ENCODE assay signal across 8 cellular contexts in genomic region chr18:10006261-10006903, GRCh38.
DNase-seq lines count a peak whose midpoint lies in the region; ATAC-seq and TF ChIP-seq lines count a peak whose summit lies in the region.

No MANE protein-coding gene starts in this region.

- no peak overlapping the region for H2AFZ ChIP-seq in parathyroid adenoma

- no peaks in the 10 kb centered on the region for H3K79me2 ChIP-seq in parathyroid adenoma

- no peak overlapping the region for H3K4me2 ChIP-seq in parathyroid adenoma (ENCODE audit: low read length)

- H3K36me3 ChIP-seq in parathyroid adenoma (ENCODE audit: control insufficient read depth, insufficient read depth, low read length), result no peaks in the 10 kb centered on the region

- no peak overlapping the region for H3K4me3 ChIP-seq in parathyroid adenoma (ENCODE audit: low read depth, low read length)

- TF ChIP-seq CTCF in parathyroid adenoma (IDR thresholded peaks at IDR 0.05), result peak; percentile 23

- H3K4me1 ChIP-seq in parathyroid adenoma, result no peaks in the 10 kb centered on the region

- no peaks in the 10 kb centered on the region for H3K27me3 ChIP-seq in parathyroid adenoma (ENCODE audit: control insufficient read depth, insufficient read depth, low read length)

- DNase-seq in GM04503 (ENCODE audit: low read depth) (peak; percentile 25), NCI-H774 (lab: John Stamatoyannopoulos, UW) (peak; percentile 5), dermis microvascular lymphatic vessel endothelial cell (ENCODE audit: low read depth in 2 of 2) (peak; percentile 6 to 10), cerebellum (ENCODE audit: low spot score) (no peak)
- DNase-seq in activated CD8-positive, alpha-beta memory T cell treated with anti-CD3 and anti-CD28 coated beads, Interleukin-2, amount 50 U/mL, for 48 hours, result no peak

- no peak overlapping the region for H3K9ac ChIP-seq in parathyroid adenoma

- ATAC-seq in GM21825 (IDR thresholded peaks at IDR 0.05; ENCODE audit: unreplicated experiment) (no peak), HG03520 (IDR thresholded peaks at IDR 0.05; ENCODE audit: unreplicated experiment) (no peak)

- no peaks in the 10 kb centered on the region for H3K9me3 ChIP-seq in parathyroid adenoma (ENCODE audit: control insufficient read depth, low read length)

- H3K27ac ChIP-seq in parathyroid adenoma, result no peak overlapping the region

Comparison
In these comparisons a context has a peak if more than half of its experiments do, and no peak if none do; other contexts are left out.
1. DNase-seq: peak in GM04503 (single experiment), NCI-H774 (single experiment) and dermis microvascular lymphatic vessel endothelial cell (2 of 2); none in cerebellum (single experiment) and activated CD8-positive, alpha-beta memory T cell treated with anti-CD3 and anti-CD28 coated beads, Interleukin-2, amount 50 U/mL, for 48 hours (single experiment).